Comparison of ENCODE assay signal across 17 cellular contexts in the genomic region with DNA sequence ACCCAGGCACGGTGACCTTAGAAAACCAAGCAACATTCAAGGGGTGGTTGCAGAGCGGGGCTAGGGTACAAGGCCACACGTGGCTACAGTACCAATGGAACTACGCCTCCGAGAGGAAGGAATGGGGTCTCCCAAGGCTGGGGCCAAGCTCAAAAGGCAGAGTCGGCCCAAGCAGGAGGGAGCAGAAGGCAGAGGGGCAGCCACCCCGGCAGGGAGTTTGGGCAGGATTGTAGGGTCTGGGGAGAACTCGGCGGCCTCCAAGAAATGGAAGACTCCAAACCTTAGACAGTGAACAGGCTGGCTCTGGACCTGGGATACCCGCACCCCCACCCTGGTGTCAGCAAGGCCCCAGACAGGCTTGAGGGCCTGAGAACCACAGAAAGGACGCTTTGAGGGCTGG. TPM values are rescaled to one million over a fixed set of nuclear protein-coding genes. Genes with fewer than 3 reads are reported as not detected.
DNase-seq lines count a peak whose midpoint lies in the region; ATAC-seq, FAIRE-seq and TF ChIP-seq lines count a peak whose summit lies in the region.
"Had no signal": no experiment of that assay in that cellular context is flagged by ENCODE, and none has a peak within 500 bp of the region (broad histone marks: within the 10 kb centered on the region; RNA-seq: fewer than 3 reads in every experiment).

No MANE protein-coding gene starts in this region.

- H3K4me3 Mint-ChIP-seq in activated naive CD4-positive, alpha-beta T cell treated with anti-CD3 and anti-CD28 coated beads for 36 hours = no peak overlapping the region
- H3K4me3 Mint-ChIP-seq in activated CD4-positive, alpha-beta memory T cell treated with anti-CD3 and anti-CD28 coated beads, Interleukin-2, amount 10 ng/mL, durations not matched to agents 7 days and 5 days = no peak overlapping the region

- no peak for DNase-seq in activated naive CD4-positive, alpha-beta T cell treated with anti-CD3 and anti-CD28 coated beads for 36 hours
- DNase-seq in activated naive CD4-positive, alpha-beta T cell treated with anti-CD3 and anti-CD28 coated beads, Interleukin-2, amount 50 U/mL, for 72 hours (ENCODE audit: low spot score in 2 of 2) = no peak
- no peak for DNase-seq in activated CD4-positive, alpha-beta memory T cell treated with anti-CD3 and anti-CD28 coated beads, Interleukin-2, amount 10 ng/mL, durations not matched to agents 7 days and 5 days
- DNase-seq in spleen (peak; percentile 71), urothelium cell line (ENCODE audit: low spot score) (no peak), NCI-H345 treated with DMSO at 0.1 percent for 48 hours (lab: John Stamatoyannopoulos, UW; ENCODE audit: unreplicated experiment) (no peak)
- DNase-seq in activated effector memory CD4-positive, alpha-beta T cell treated with anti-CD3 and anti-CD28 coated beads, Interleukin-2, amount 50 U/mL, for 16 hours = no peak
- DNase-seq: activated T-cell treated with anti-CD3 and anti-CD28 coated beads, Interleukin-2, amount 50 U/mL, for 48 hours; DND-41; dorsolateral prefrontal cortex; NCI-H1105; psoas muscle; substantia nigra; WERI-Rb-1 had no signal

- H3K27ac Mint-ChIP-seq in activated naive CD4-positive, alpha-beta T cell treated with anti-CD3 and anti-CD28 coated beads for 36 hours = peak overlapping the region; percentile 60
- H3K27ac Mint-ChIP-seq in activated naive CD4-positive, alpha-beta T cell treated with anti-CD3 and anti-CD28 coated beads, Interleukin-2, amount 50 U/mL, for 72 hours = peak overlapping the region in 1 of 2 donors; percentile 65
- peak overlapping the region; percentile 81 for H3K27ac Mint-ChIP-seq in activated CD4-positive, alpha-beta memory T cell treated with anti-CD3 and anti-CD28 coated beads, Interleukin-2, amount 10 ng/mL, durations not matched to agents 7 days and 5 days

- H3K27ac ChIP-seq in iPS-20b (ENCODE audit: low read length) (peak overlapping the region; percentile 92), spleen (peak overlapping the region; percentile 19 to 99 (median 92))
- H3K27ac ChIP-seq: psoas muscle, SJSA1, WERI-Rb-1 had no signal

- peak overlapping the region; percentile 83 for H3K9ac ChIP-seq in iPS-20b (ENCODE audit: low read depth, low read length)

- H3K27me3 ChIP-seq in iPS-20b (ENCODE audit: insufficient read depth, low read length) (no peaks in the 10 kb centered on the region), spleen (replicated peaks in 1 of 7) (no peaks in the 10 kb centered on the region)
- H3K27me3 ChIP-seq: dorsolateral prefrontal cortex, SJSA1 had no signal

- peaks cover 6% of the 10 kb centered on the region for H3K36me3 Mint-ChIP-seq in activated naive CD4-positive, alpha-beta T cell treated with anti-CD3 and anti-CD28 coated beads for 36 hours (ENCODE audit: low read depth)
- peaks cover 0 to 14% of the 10 kb centered on the region in 2 donors for H3K36me3 Mint-ChIP-seq in activated naive CD4-positive, alpha-beta T cell treated with anti-CD3 and anti-CD28 coated beads, Interleukin-2, amount 50 U/mL, for 72 hours
- H3K36me3 Mint-ChIP-seq in activated CD4-positive, alpha-beta memory T cell treated with anti-CD3 and anti-CD28 coated beads, Interleukin-2, amount 10 ng/mL, durations not matched to agents 7 days and 5 days (ENCODE audit: low read depth) = peaks cover 38% of the 10 kb centered on the region

- H3K9me3 ChIP-seq in iPS-20b (ENCODE audit: insufficient read depth, low read depth, low read length) = no peaks in the 10 kb centered on the region
- H3K9me3 ChIP-seq in spleen = no peaks in the 10 kb centered on the region
- H3K9me3 ChIP-seq: psoas muscle, SJSA1 had no signal

- ATAC-seq in activated naive CD4-positive, alpha-beta T cell treated with anti-CD3 and anti-CD28 coated beads, Interleukin-2, amount 50 U/mL, for 72 hours = no peak
- ATAC-seq: K562, psoas muscle had no signal

- CTCF ChIA-PET in activated naive CD4-positive, alpha-beta T cell treated with anti-CD3 and anti-CD28 coated beads for 36 hours (lab: Charles Lee) = interaction anchor here (0.6 to 4.2 kb wide), 2 partner anchors 39 to 429 kb away, joined by 3 to 28 read pairs; no protein-coding TSS in a partner anchor
- CTCF ChIA-PET in activated CD4-positive, alpha-beta memory T cell treated with anti-CD3 and anti-CD28 coated beads, Interleukin-2, amount 10 ng/mL, durations not matched to agents 7 days and 5 days (lab: Charles Lee) = interaction anchor here (3.6 kb wide), 1 partner anchor 83 kb away, joined by 23 read pairs; a partner anchor contains a TSS

- FAIRE-seq in urothelium cell line (lab: Jason Lieb, UNC) = no peak
- FAIRE-seq: K562 had no signal

- H3K4me1 ChIP-seq in iPS-20b (ENCODE audit: insufficient read depth, low read length) (peaks cover 15% of the 10 kb centered on the region; the same call in 1 of the 2 replicates), spleen (peaks cover 30 to 95% (median 75%) of the 10 kb centered on the region in 6 donors)

- TF ChIP-seq POLR2A in spleen (IDR thresholded peaks at IDR 0.05) = no peak

- no peak for TF ChIP-seq CTCF in spleen (IDR thresholded peaks at IDR 0.05 in 8 of 11, conservative IDR thresholded peaks at IDR 0.05 in 3 of 11)

- no peaks in the 10 kb centered on the region for H3K27me3 Mint-ChIP-seq in activated naive CD4-positive, alpha-beta T cell treated with anti-CD3 and anti-CD28 coated beads for 36 hours (ENCODE audit: low read depth)
- H3K27me3 Mint-ChIP-seq in activated CD4-positive, alpha-beta memory T cell treated with anti-CD3 and anti-CD28 coated beads, Interleukin-2, amount 10 ng/mL, durations not matched to agents 7 days and 5 days = no peaks in the 10 kb centered on the region

- 81 to 95% (median 91%) methylated on average over 9 to 11 of the region's 11 CpGs for WGBS in spleen, 5 donors

- POLR2A ChIA-PET in activated CD4-positive, alpha-beta memory T cell treated with anti-CD3 and anti-CD28 coated beads, Interleukin-2, amount 10 ng/mL, durations not matched to agents 7 days and 5 days (lab: Charles Lee) = interaction anchor here (6.1 kb wide), 1 partner anchor 8 kb away, joined by 57 read pairs; a partner anchor contains a TSS

- H3K9me3 Mint-ChIP-seq in activated naive CD4-positive, alpha-beta T cell treated with anti-CD3 and anti-CD28 coated beads for 36 hours = no peaks in the 10 kb centered on the region
- H3K9me3 Mint-ChIP-seq in activated naive CD4-positive, alpha-beta T cell treated with anti-CD3 and anti-CD28 coated beads, Interleukin-2, amount 50 U/mL, for 72 hours = no peaks in the 10 kb centered on the region
- H3K9me3 Mint-ChIP-seq in activated CD4-positive, alpha-beta memory T cell treated with anti-CD3 and anti-CD28 coated beads, Interleukin-2, amount 10 ng/mL, durations not matched to agents 7 days and 5 days = no peaks in the 10 kb centered on the region

- H3K4me3 ChIP-seq in iPS-20b (ENCODE audit: low read length) = peak overlapping the region; percentile 53; the same call in 1 of the 2 replicates
- no peak overlapping the region for H3K4me3 ChIP-seq in spleen
- H3K4me3 ChIP-seq: dorsolateral prefrontal cortex, K562, psoas muscle, SJSA1 had no signal

- intact Hi-C loops in activated naive CD4-positive, alpha-beta T cell treated with anti-CD3 and anti-CD28 coated beads for 36 hours (cut with micrococcal nuclease) = loop anchor here (10.0 kb wide), 1 partner anchor 1760 kb away; a partner anchor contains a TSS
- intact Hi-C loops in spleen (cut with DNase I; ENCODE audit: low total_unique reads) = no loop called here

- H3K36me3 ChIP-seq in iPS-20b (ENCODE audit: insufficient read depth, low read depth, low read length) = peaks cover under 1% of the 10 kb centered on the region; the same call in 1 of the 2 replicates
- peaks cover 0 to 59% (median 1%) of the 10 kb centered on the region in 6 donors for H3K36me3 ChIP-seq in spleen
- H3K36me3 ChIP-seq: WERI-Rb-1 had no signal

- peaks cover 53% of the 10 kb centered on the region for H3K4me1 Mint-ChIP-seq in activated naive CD4-positive, alpha-beta T cell treated with anti-CD3 and anti-CD28 coated beads for 36 hours (ENCODE audit: low read depth)
- H3K4me1 Mint-ChIP-seq in activated CD4-positive, alpha-beta memory T cell treated with anti-CD3 and anti-CD28 coated beads, Interleukin-2, amount 10 ng/mL, durations not matched to agents 7 days and 5 days = peaks cover 70% of the 10 kb centered on the region

RNA-seq across cellular contexts. Expression of a gene that starts 28.7 kb away (rescaled TPM):
- total RNA-seq in activated naive CD4-positive, alpha-beta T cell treated with anti-CD3 and anti-CD28 coated beads for 36 hours = 10 to 100 TPM in 1 of 2 experiments, 1 to 10 TPM in 1; 8.9 to 10.0 TPM
- total RNA-seq in activated naive CD4-positive, alpha-beta T cell treated with anti-CD3 and anti-CD28 coated beads, Interleukin-2, amount 50 U/mL, for 72 hours = 10 to 100 TPM; 10.1 to 15.9 TPM
- 10 to 100 TPM; 13.4 to 15.2 TPM for total RNA-seq in activated CD4-positive, alpha-beta memory T cell treated with anti-CD3 and anti-CD28 coated beads, Interleukin-2, amount 10 ng/mL, durations not matched to agents 7 days and 5 days
- 10 to 100 TPM in 1 of 7 donors, 1 to 10 TPM in 6; 6.4 to 10.0 (median 7.0) TPM for total RNA-seq in spleen
- polyA plus RNA-seq in spleen = 1 to 10 TPM; 5.2 to 5.7 (median 5.2) TPM

RNA-seq across cellular contexts. Expression of a gene that starts 28.8 kb away (rescaled TPM):
- total RNA-seq in activated naive CD4-positive, alpha-beta T cell treated with anti-CD3 and anti-CD28 coated beads for 36 hours = 10 to 100 TPM; 85.7 to 90.3 TPM
- total RNA-seq in activated naive CD4-positive, alpha-beta T cell treated with anti-CD3 and anti-CD28 coated beads, Interleukin-2, amount 50 U/mL, for 72 hours = 10 to 100 TPM; 64.0 to 75.3 TPM
- 100 to 1,000 TPM; 336 to 337 TPM for total RNA-seq in activated CD4-positive, alpha-beta memory T cell treated with anti-CD3 and anti-CD28 coated beads, Interleukin-2, amount 10 ng/mL, durations not matched to agents 7 days and 5 days
- total RNA-seq in spleen = 100 to 1,000 TPM; 154 to 227 (median 182) TPM
- polyA plus RNA-seq in spleen = 100 to 1,000 TPM in 1 of 3 donors, 10 to 100 TPM in 2; 80.2 to 132 (median 85.6) TPM

RNA-seq across cellular contexts. Expression of a gene that starts 35.1 kb away (rescaled TPM):
- 100 to 1,000 TPM; 319 to 353 TPM for total RNA-seq in activated naive CD4-positive, alpha-beta T cell treated with anti-CD3 and anti-CD28 coated beads for 36 hours
- total RNA-seq in activated naive CD4-positive, alpha-beta T cell treated with anti-CD3 and anti-CD28 coated beads, Interleukin-2, amount 50 U/mL, for 72 hours = 100 to 1,000 TPM; 168 to 307 TPM
- 100 to 1,000 TPM; 240 to 241 TPM for total RNA-seq in activated CD4-positive, alpha-beta memory T cell treated with anti-CD3 and anti-CD28 coated beads, Interleukin-2, amount 10 ng/mL, durations not matched to agents 7 days and 5 days
- 100 to 1,000 TPM; 145 to 258 (median 170) TPM for total RNA-seq in spleen
- polyA plus RNA-seq in spleen = 100 to 1,000 TPM; 606 to 753 (median 701) TPM

RNA-seq across cellular contexts. Expression of a gene that starts 35.3 kb away (rescaled TPM):
- total RNA-seq in activated naive CD4-positive, alpha-beta T cell treated with anti-CD3 and anti-CD28 coated beads for 36 hours = 10 to 100 TPM; 16.4 to 17.4 TPM
- 10 to 100 TPM; 21.7 to 27.1 TPM for total RNA-seq in activated naive CD4-positive, alpha-beta T cell treated with anti-CD3 and anti-CD28 coated beads, Interleukin-2, amount 50 U/mL, for 72 hours
- total RNA-seq in activated CD4-positive, alpha-beta memory T cell treated with anti-CD3 and anti-CD28 coated beads, Interleukin-2, amount 10 ng/mL, durations not matched to agents 7 days and 5 days = 10 to 100 TPM; 14.9 to 17.5 TPM
- 10 to 100 TPM in 6 of 7 donors, 1 to 10 TPM in 1; 8.4 to 22.2 (median 18.7) TPM for total RNA-seq in spleen
- polyA plus RNA-seq in spleen = 10 to 100 TPM; 10.2 to 15.8 (median 12.4) TPM

RNA-seq across cellular contexts. Expression of a gene that starts 45.3 kb away (rescaled TPM):
- total RNA-seq in activated naive CD4-positive, alpha-beta T cell treated with anti-CD3 and anti-CD28 coated beads for 36 hours = 1 to 10 TPM; 1.5 to 2.0 TPM
- 1 to 10 TPM; 3.0 to 7.3 TPM for total RNA-seq in activated naive CD4-positive, alpha-beta T cell treated with anti-CD3 and anti-CD28 coated beads, Interleukin-2, amount 50 U/mL, for 72 hours
- 1 to 10 TPM; 1.7 to 1.9 TPM for total RNA-seq in activated CD4-positive, alpha-beta memory T cell treated with anti-CD3 and anti-CD28 coated beads, Interleukin-2, amount 10 ng/mL, durations not matched to agents 7 days and 5 days
- 10 to 100 TPM; 31.8 to 95.9 (median 58.2) TPM for total RNA-seq in spleen
- 10 to 100 TPM; 12.3 to 58.3 (median 35.8) TPM for polyA plus RNA-seq in spleen
